In genomic region chr16:68264128-68265077, GRCh38 we compare ENCODE assay signal across 1 cellular context.
TF ChIP-seq lines count a peak whose summit lies in the region.

SLC7A6 (plus strand) TSS chr16:68264526; CDS start chr16:68274727, 10,201 bp downstream.

TF ChIP-seq in HEK293, 187 proteins besides CTCF, POLR2A, EP300 and RAD21 (continued from another document and continues in another):
- TF ChIP-seq ZIC2 (tag by site-specific recombination; IDR thresholded peaks at IDR 0.05) (peak; percentile 78), ZNF274 (IDR thresholded peaks at IDR 0.05; ENCODE audit: low read length) (no peak), ZNF274 (tag by site-specific recombination; IDR thresholded peaks at IDR 0.05; ENCODE audit: borderline replicate concordance) (no peak), ZNF148 (tag by site-specific recombination; IDR thresholded peaks at IDR 0.05; ENCODE audit: borderline replicate concordance) (no peak), ZBTB26 (tag by site-specific recombination; optimal IDR thresholded peaks at IDR 0.05) (peak; percentile 98), ZNF335 (tag by site-specific recombination; conservative IDR thresholded peaks at IDR 0.05) (peak; percentile 90), SCRT2 (tag by site-specific recombination; IDR thresholded peaks at IDR 0.05) (no peak), ZNF514 (tag by site-specific recombination; IDR thresholded peaks at IDR 0.05) (no peak), FEZF1 (tag by site-specific recombination; IDR thresholded peaks at IDR 0.05) (no peak), ZNF114 (tag by site-specific recombination; IDR thresholded peaks at IDR 0.05) (no peak), ZNF664 (tag by site-specific recombination; IDR thresholded peaks at IDR 0.05) (no peak), ZNF121 (tag by site-specific recombination; IDR thresholded peaks at IDR 0.05) (no peak), HOXD13 (CRISPR knock-in tag; IDR thresholded peaks at IDR 0.05; ENCODE audit: borderline replicate concordance) (no peak), SALL2 (tag by site-specific recombination; IDR thresholded peaks at IDR 0.05; ENCODE audit: borderline replicate concordance) (no peak), GFI1B (tag by site-specific recombination; IDR thresholded peaks at IDR 0.05) (no peak), ZNF416 (tag by site-specific recombination; IDR thresholded peaks at IDR 0.05) (no peak), ZNF560 (tag by site-specific recombination; IDR thresholded peaks at IDR 0.05; ENCODE audit: borderline replicate concordance) (no peak), ZNF791 (tag by site-specific recombination; IDR thresholded peaks at IDR 0.05) (no peak), ZNF362 (tag by site-specific recombination; IDR thresholded peaks at IDR 0.05) (no peak), PRDM1 (tag by site-specific recombination; IDR thresholded peaks at IDR 0.05) (no peak), ZNF280D (tag by site-specific recombination; IDR thresholded peaks at IDR 0.05) (no peak), ZBTB10 (tag by site-specific recombination; IDR thresholded peaks at IDR 0.05) (peak; percentile 66; the same call in 1 of the 2 replicates), SP2 (tag by site-specific recombination; IDR thresholded peaks at IDR 0.05) (0 out of 2 replicates have a peak, but pooled peaks have one; percentile 12), ZNF600 (tag by site-specific recombination; IDR thresholded peaks at IDR 0.05) (0 out of 2 replicates have a peak, but pooled peaks have one; percentile 23), ZBTB11 (tag by site-specific recombination; conservative IDR thresholded peaks at IDR 0.05; ENCODE audit: low read depth) (peak; percentile 63; the same call in 1 of the 2 replicates), ZSCAN16 (tag by site-specific recombination; IDR thresholded peaks at IDR 0.05) (no peak), ZNF660 (tag by site-specific recombination; IDR thresholded peaks at IDR 0.05) (no peak; the same call in none of the 2 replicates), ZNF529 (tag by site-specific recombination; IDR thresholded peaks at IDR 0.05; ENCODE audit: insufficient replicate concordance) (no peak), ZNF157 (tag by site-specific recombination; IDR thresholded peaks at IDR 0.05) (0 out of 2 replicates have a peak, but pooled peaks have one; percentile 35), ZNF623 (tag by site-specific recombination; IDR thresholded peaks at IDR 0.05) (no peak; the same call in 1 of the 2 replicates), ZBTB7A (tag by site-specific recombination; IDR thresholded peaks at IDR 0.05; ENCODE audit: low read depth) (peak; percentile 77; the same call in 1 of the 2 replicates), ZNF138 (tag by site-specific recombination; IDR thresholded peaks at IDR 0.05; ENCODE audit: borderline replicate concordance) (no peak), ZNF239 (tag by site-specific recombination; IDR thresholded peaks at IDR 0.05) (peak; percentile 20; the same call in 1 of the 2 replicates), ZNF155 (tag by site-specific recombination; IDR thresholded peaks at IDR 0.05) (no peak), ZBTB48 (tag by site-specific recombination; IDR thresholded peaks at IDR 0.05) (peak; percentile 79), ZNF449 (tag by site-specific recombination; IDR thresholded peaks at IDR 0.05) (no peak), ZNF585B (tag by site-specific recombination; IDR thresholded peaks at IDR 0.05) (no peak), ZFP69B (tag by site-specific recombination; IDR thresholded peaks at IDR 0.05) (peak; percentile 59; the same call in 1 of the 2 replicates), ZNF544 (tag by site-specific recombination; IDR thresholded peaks at IDR 0.05) (no peak), ZNF621 (tag by site-specific recombination; IDR thresholded peaks at IDR 0.05) (no peak), ZNF248 (tag by site-specific recombination; IDR thresholded peaks at IDR 0.05) (no peak), ZNF48 (tag by site-specific recombination; IDR thresholded peaks at IDR 0.05) (no peak), ZNF24 (tag by site-specific recombination; IDR thresholded peaks at IDR 0.05) (no peak), SP7 (tag by site-specific recombination; IDR thresholded peaks at IDR 0.05) (peak; percentile 32)
- TF ChIP-seq, protein P1, sequence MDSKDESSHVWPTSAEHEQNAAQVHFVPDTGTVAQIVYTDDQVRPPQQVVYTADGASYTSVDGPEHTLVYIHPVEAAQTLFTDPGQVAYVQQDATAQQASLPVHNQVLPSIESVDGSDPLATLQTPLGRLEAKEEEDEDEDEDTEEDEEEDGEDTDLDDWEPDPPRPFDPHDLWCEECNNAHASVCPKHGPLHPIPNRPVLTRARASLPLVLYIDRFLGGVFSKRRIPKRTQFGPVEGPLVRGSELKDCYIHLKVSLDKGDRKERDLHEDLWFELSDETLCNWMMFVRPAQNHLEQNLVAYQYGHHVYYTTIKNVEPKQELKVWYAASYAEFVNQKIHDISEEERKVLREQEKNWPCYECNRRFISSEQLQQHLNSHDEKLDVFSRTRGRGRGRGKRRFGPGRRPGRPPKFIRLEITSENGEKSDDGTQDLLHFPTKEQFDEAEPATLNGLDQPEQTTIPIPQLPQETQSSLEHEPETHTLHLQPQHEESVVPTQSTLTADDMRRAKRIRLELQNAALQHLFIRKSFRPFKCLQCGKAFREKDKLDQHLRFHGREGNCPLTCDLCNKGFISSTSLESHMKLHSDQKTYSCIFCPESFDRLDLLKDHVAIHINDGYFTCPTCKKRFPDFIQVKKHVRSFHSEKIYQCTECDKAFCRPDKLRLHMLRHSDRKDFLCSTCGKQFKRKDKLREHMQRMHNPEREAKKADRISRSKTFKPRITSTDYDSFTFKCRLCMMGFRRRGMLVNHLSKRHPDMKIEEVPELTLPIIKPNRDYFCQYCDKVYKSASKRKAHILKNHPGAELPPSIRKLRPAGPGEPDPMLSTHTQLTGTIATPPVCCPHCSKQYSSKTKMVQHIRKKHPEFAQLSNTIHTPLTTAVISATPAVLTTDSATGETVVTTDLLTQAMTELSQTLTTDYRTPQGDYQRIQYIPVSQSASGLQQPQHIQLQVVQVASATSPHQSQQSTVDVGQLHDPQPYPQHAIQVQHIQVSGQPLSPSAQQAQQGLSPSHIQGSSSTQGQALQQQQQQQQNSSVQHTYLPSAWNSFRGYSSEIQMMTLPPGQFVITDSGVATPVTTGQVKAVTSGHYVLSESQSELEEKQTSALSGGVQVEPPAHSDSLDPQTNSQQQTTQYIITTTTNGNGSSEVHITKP (tag by site-specific recombination; IDR thresholded peaks at IDR 0.05) = peak; percentile 91
